Comparison of ENCODE assay signal across 9 cellular contexts in genomic region chr12:51678086-51678724, GRCh38.
DNase-seq lines count a peak whose midpoint lies in the region; ATAC-seq, FAIRE-seq and TF ChIP-seq lines count a peak whose summit lies in the region.
"Had no signal": no experiment of that assay in that cellular context is flagged by ENCODE, and none has a peak within 500 bp of the region (broad histone marks: within the 10 kb centered on the region; RNA-seq: fewer than 3 reads in every experiment).

No MANE protein-coding gene starts in this region.

- H3K4me2 ChIP-seq in GM12878 (ENCODE audit: control insufficient read depth, insufficient read depth) (no peak overlapping the region), keratinocyte (ENCODE audit: control insufficient read depth, extremely low read depth, insufficient read depth, low read depth, low read length) (no peak overlapping the region)

- TF ChIP-seq RAD21 in GM12878 (IDR thresholded peaks at IDR 0.05; ENCODE audit: insufficient read depth, low read depth, low read length), result peak; percentile 45

- intact Hi-C loops in GM12878 (cut with micrococcal nuclease; ENCODE audit: unreplicated experiment), result loop anchor here (2.0 kb wide), 1 partner anchor 257 kb away; no protein-coding TSS in a partner anchor
- intact Hi-C loops in ascending aorta (cut with DNase I), result no loop called here

- H3K27ac ChIP-seq in GM12878 (ENCODE audit: control insufficient read depth, insufficient read depth), result no peak overlapping the region
- no peak overlapping the region for H3K27ac ChIP-seq in keratinocyte (ENCODE audit: control insufficient read depth, insufficient read depth, low read length)
- H3K27ac ChIP-seq in ascending aorta, result no peak overlapping the region
- H3K27ac ChIP-seq: skin epidermis had no signal

- H3K36me3 Mint-ChIP-seq in HFFc6 (ENCODE audit: low read depth), result no peaks in the 10 kb centered on the region; the same call in 1 of the 2 replicates

- H3K79me2 ChIP-seq in GM12878 (ENCODE audit: control insufficient read depth, insufficient read depth, low read length), result no peaks in the 10 kb centered on the region
- H3K79me2 ChIP-seq in keratinocyte (ENCODE audit: control insufficient read depth, insufficient read depth, low read length), result no peaks in the 10 kb centered on the region

- H4K20me1 ChIP-seq in GM12878 (ENCODE audit: control insufficient read depth, insufficient read depth) (no peaks in the 10 kb centered on the region), keratinocyte (ENCODE audit: control insufficient read depth, extremely low read depth, insufficient read depth, low read length) (no peaks in the 10 kb centered on the region)

- peak; percentile 83 for ATAC-seq in GM12878

- no peaks in the 10 kb centered on the region for H3K9me1 ChIP-seq in keratinocyte (ENCODE audit: control insufficient read depth, extremely low read depth, insufficient read depth, low read length)

- H3K4me1 ChIP-seq in GM12878 (ENCODE audit: control insufficient read depth, insufficient read depth, low read length) (no peaks in the 10 kb centered on the region), keratinocyte (ENCODE audit: control insufficient read depth, extremely low read depth, insufficient read depth, low read length) (no peaks in the 10 kb centered on the region), ascending aorta (no peaks in the 10 kb centered on the region)

- in situ Hi-C loops in GM12878 (cut with MboI), result no loop called here

- RAD21 ChIA-PET in GM12878 (lab: Charles Lee; ENCODE audit: unreplicated experiment), result no interaction called here

- H3K27me3 Mint-ChIP-seq in HFFc6 (ENCODE audit: insufficient read depth), result no peaks in the 10 kb centered on the region; the same call in 1 of the 2 replicates

- no peak overlapping the region for H3K4me3 Mint-ChIP-seq in HFFc6

- no peak overlapping the region for H3K4me3 ChIP-seq in GM12878
- H3K4me3 ChIP-seq in keratinocyte (ENCODE audit: control insufficient read depth in 2 of 3, extremely low read depth in 1 of 3, insufficient read depth in 2 of 3, low read depth in 1 of 3, low read length in 3 of 3), result no peak overlapping the region
- no peak overlapping the region for H3K4me3 ChIP-seq in ascending aorta
- H3K4me3 ChIP-seq: skin epidermis had no signal

- H2AFZ ChIP-seq in GM12878 (ENCODE audit: control insufficient read depth, low read depth, low read length) (no peak overlapping the region), keratinocyte (ENCODE audit: control insufficient read depth, low read length) (no peak overlapping the region)

- H3K27ac Mint-ChIP-seq in HFFc6, result peak overlapping the region; percentile 55

- TF ChIP-seq CTCF in HFFc6 (IDR thresholded peaks at IDR 0.05) (peak; percentile 85), GM12878 (IDR thresholded peaks at IDR 0.05 in 2 of 3, conservative IDR thresholded peaks at IDR 0.05 in 1 of 3; ENCODE audit: control insufficient read depth in 2 of 3, extremely low read depth in 1 of 3, insufficient read depth in 1 of 3, low read depth in 3 of 3, low read length in 3 of 3) (peak; percentile 60 to 75 (median 71)), keratinocyte (optimal IDR thresholded peaks at IDR 0.05 in 1 of 3, IDR thresholded peaks at IDR 0.05 in 1 of 3, conservative IDR thresholded peaks at IDR 0.05 in 1 of 3; ENCODE audit: extremely low read depth in 1 of 3, insufficient read depth in 2 of 3, low read length in 3 of 3) (peak; percentile 78 to 90 (median 84)), ascending aorta (IDR thresholded peaks at IDR 0.05) (peak in 1 of 3 experiments; percentile 36)

- no peak for TF ChIP-seq EP300 in GM12878 (IDR thresholded peaks at IDR 0.05; ENCODE audit: borderline replicate concordance in 1 of 2, control insufficient read depth in 1 of 2, low read depth in 2 of 2, low read length in 2 of 2)

- FAIRE-seq in GM12878 (lab: Jason Lieb, UNC) (peak; percentile 66), keratinocyte (lab: Jason Lieb, UNC) (peak; percentile 60)

- dilution Hi-C loops in keratinocyte (cut with MboI; ENCODE audit: extremely low pct_ligation_motif_present, low sequenced_read_pairs), result no loop called here

- CTCF ChIA-PET in GM12878 (lab: Yijun Ruan, JAX), result interaction anchor here (0.9 to 2.9 kb wide), 4 partner anchors 13 to 259 kb away, joined by 3 to 12 read pairs (median 4); no protein-coding TSS in a partner anchor

- no peaks in the 10 kb centered on the region for H3K9me3 Mint-ChIP-seq in HFFc6

- SMC1A ChIA-PET in GM12878 (lab: Charles Lee; ENCODE audit: uncharacterized antibody, unreplicated experiment), result no interaction called here

- H3K9me3 ChIP-seq in GM12878 (replicated peaks; ENCODE audit: control insufficient read depth, insufficient read depth, low read length), result no peaks in the 10 kb centered on the region
- no peaks in the 10 kb centered on the region for H3K9me3 ChIP-seq in keratinocyte (ENCODE audit: control insufficient read depth, low read depth, low read length)
- H3K9me3 ChIP-seq in ascending aorta, result no peaks in the 10 kb centered on the region

- H3K9ac ChIP-seq in GM12878 (ENCODE audit: control insufficient read depth, insufficient read depth, low read length), result no peak overlapping the region
- no peak overlapping the region for H3K9ac ChIP-seq in keratinocyte (ENCODE audit: control insufficient read depth, extremely low read depth, insufficient read depth, low read length)

- no TSS peak for BruUV-seq in GM12878 (replicated peaks; lab: Mats Ljungman, UMichigan)

- H3K36me3 ChIP-seq in GM12878 (ENCODE audit: control insufficient read depth in 2 of 2, insufficient read depth in 2 of 2, low read length in 1 of 2) (no peaks in the 10 kb centered on the region), keratinocyte (ENCODE audit: control insufficient read depth in 2 of 2, extremely low read depth in 1 of 2, insufficient read depth in 2 of 2, low read length in 2 of 2) (no peaks in the 10 kb centered on the region), ascending aorta (no peaks in the 10 kb centered on the region)

- TF ChIP-seq POLR2A in GM12878 (IDR thresholded peaks at IDR 0.05; ENCODE audit: low read depth, low read length), result no peak

- H3K4me1 Mint-ChIP-seq in HFFc6 (ENCODE audit: low read depth), result peaks cover 58% of the 10 kb centered on the region

- POLR2A ChIA-PET in GM12878 (lab: Charles Lee), result no interaction called here

- H3K27me3 ChIP-seq in GM12878 (replicated peaks in 1 of 2; ENCODE audit: control insufficient read depth in 2 of 2, insufficient read depth in 2 of 2, low read length in 1 of 2), result no peaks in the 10 kb centered on the region; a peak in 1 of 4 replicates
- peaks cover 7% of the 10 kb centered on the region for H3K27me3 ChIP-seq in keratinocyte (ENCODE audit: control insufficient read depth, extremely low read depth, insufficient read depth, low read length)
- no peaks in the 10 kb centered on the region for H3K27me3 ChIP-seq in ascending aorta

- DNase-seq in DMS114 treated with DMSO at 0.1 percent for 48 hours (lab: John Stamatoyannopoulos, UW; ENCODE audit: unreplicated experiment) (peak; percentile 50), HFFc6 (peak; percentile 60), NOMO-1 treated with dmso at 0.1 percent for 144 hours (lab: John Stamatoyannopoulos, UW; ENCODE audit: unreplicated experiment) (peak; percentile 60), GM12878 (ENCODE audit: low read depth, low spot score) (no peak), keratinocyte (ENCODE audit: low read depth, low spot score) (no peak), superior temporal gyrus (ENCODE audit: extremely low spot score) (peak; percentile 74), ascending aorta (ENCODE audit: low spot score in 2 of 2) (no peak)
- DNase-seq in stimulated activated naive CD4-positive, alpha-beta T cell treated with Interleukin-2 at 50 U/mL for 16 hours (lab: John Stamatoyannopoulos, UW), result no peak

- WGBS in GM12878 (ENCODE audit: insufficient coverage, insufficient replicate concordance, low lambda C conversion rate, missing lambda C conversion rate), result 8% methylated on average over 5 of the region's 5 CpGs

TF ChIP-seq in GM12878, 131 proteins besides CTCF, POLR2A, EP300 and RAD21:
- TF ChIP-seq NR2F1 (conservative IDR thresholded peaks at IDR 0.05) (no peak), SRF (IDR thresholded peaks at IDR 0.05; ENCODE audit: low read depth in 2 of 2, low read length in 2 of 2) (no peak), SMC3 (IDR thresholded peaks at IDR 0.05; ENCODE audit: borderline replicate concordance, low read length) (peak; percentile 50; the same call in 1 of the 2 replicates), CREM (IDR thresholded peaks at IDR 0.05; ENCODE audit: low read depth) (peak; percentile 45; the same call in 1 of the 2 replicates), CHD2 (IDR thresholded peaks at IDR 0.05; ENCODE audit: borderline replicate concordance, low read depth, low read length) (no peak)

Comparison
In these comparisons a context has a peak if more than half of its experiments do, and no peak if none do; other contexts are left out.
1. DNase-seq: peak in DMS114 treated with DMSO at 0.1 percent for 48 hours (single experiment), HFFc6 (single experiment), NOMO-1 treated with dmso at 0.1 percent for 144 hours (single experiment) and superior temporal gyrus (single experiment); none in GM12878 (single experiment), keratinocyte (single experiment), stimulated activated naive CD4-positive, alpha-beta T cell treated with Interleukin-2 at 50 U/mL for 16 hours (single experiment) and ascending aorta (0 of 2).